In genomic region chr10:61774031-61774430, GRCh38 we compare ENCODE assay signal across 24 cellular contexts.
"Had no signal": no experiment of that assay in that cellular context is flagged by ENCODE, and none has a peak within 500 bp of the region (broad histone marks: within the 10 kb centered on the region; RNA-seq: fewer than 3 reads in every experiment).

No MANE protein-coding gene starts in this region.

- H3K4me3 ChIP-seq: ascending aorta, body of pancreas had no signal

- H3K27me3 Mint-ChIP-seq: activated CD4-positive, alpha-beta T cell treated with anti-CD3 and anti-CD28 coated beads, Interleukin-2, amount 10 ng/mL, durations not matched to agents 7 days and 5 days; activated naive CD8-positive, alpha-beta T cell treated with anti-CD3 and anti-CD28 coated beads, Interleukin-2, amount 50 U/mL, for 24 hours; central memory CD8-positive, alpha-beta T cell had no signal

- H3K4me1 Mint-ChIP-seq: activated B cell treated with CpG ODN at 0.5 μM for 24 hours; activated CD4-positive, alpha-beta T cell treated with anti-CD3 and anti-CD28 coated beads, Interleukin-2, amount 10 ng/mL, durations not matched to agents 7 days and 5 days; central memory CD8-positive, alpha-beta T cell had no signal

- H3K4me1 ChIP-seq: ascending aorta, body of pancreas had no signal

- H3K9me3 Mint-ChIP-seq: activated B cell treated with CpG ODN at 0.5 μM for 24 hours; activated CD4-positive, alpha-beta memory T cell treated with anti-CD3 and anti-CD28 coated beads for 36 hours; activated CD4-positive, alpha-beta T cell treated with anti-CD3 and anti-CD28 coated beads, Interleukin-2, amount 10 ng/mL, durations not matched to agents 7 days and 5 days; activated naive CD4-positive, alpha-beta T cell treated with anti-CD3 and anti-CD28 coated beads, Interleukin-2, amount 50 U/mL, for 72 hours; activated naive CD8-positive, alpha-beta T cell treated with anti-CD3 and anti-CD28 coated beads, Interleukin-2, amount 50 U/mL, for 24 hours; activated T-cell treated with anti-CD3 and anti-CD28 coated beads, Interleukin-2, amount 50 U/mL, for 4 hours; central memory CD8-positive, alpha-beta T cell; T-helper 1 cell treated with Interleukin-12 subunit alpha and Interleukin-12 subunit beta and Interleukin-4 antibody, amounts not matched to agents 30 μg/mL and 1 μg/mL, for 36 hours had no signal

- H3K36me3 ChIP-seq: ascending aorta had no signal

- H3K4me3 Mint-ChIP-seq: activated B cell treated with CpG ODN at 0.5 μM for 24 hours; activated CD4-positive, alpha-beta memory T cell treated with anti-CD3 and anti-CD28 coated beads for 36 hours; activated CD4-positive, alpha-beta T cell treated with anti-CD3 and anti-CD28 coated beads, Interleukin-2, amount 10 ng/mL, durations not matched to agents 7 days and 5 days; activated naive CD8-positive, alpha-beta T cell treated with anti-CD3 and anti-CD28 coated beads, Interleukin-2, amount 50 U/mL, for 24 hours; activated T-cell treated with anti-CD3 and anti-CD28 coated beads, Interleukin-2, amount 50 U/mL, for 4 hours; central memory CD8-positive, alpha-beta T cell; T-helper 1 cell treated with Interleukin-12 subunit alpha and Interleukin-12 subunit beta and Interleukin-4 antibody, amounts not matched to agents 30 μg/mL and 1 μg/mL, for 36 hours had no signal

- H3K36me3 Mint-ChIP-seq: activated CD4-positive, alpha-beta memory T cell treated with anti-CD3 and anti-CD28 coated beads for 36 hours; activated naive CD4-positive, alpha-beta T cell treated with anti-CD3 and anti-CD28 coated beads, Interleukin-2, amount 50 U/mL, for 72 hours had no signal

- DNase-seq: activated B cell treated with CpG ODN at 0.5 μM for 24 hours; activated CD4-positive, alpha-beta memory T cell treated with anti-CD3 and anti-CD28 coated beads for 36 hours; activated CD4-positive, alpha-beta T cell treated with anti-CD3 and anti-CD28 coated beads for 1 hour; activated CD4-positive, alpha-beta T cell treated with anti-CD3 and anti-CD28 coated beads, Interleukin-2, amount 10 ng/mL, durations not matched to agents 7 days and 5 days; activated CD8-positive, alpha-beta memory T cell treated with anti-CD3 and anti-CD28 coated beads for 24 hours; activated effector memory CD4-positive, alpha-beta T cell treated with anti-CD3 and anti-CD28 coated beads, Interleukin-2, amount 50 U/mL, for 16 hours; activated naive CD4-positive, alpha-beta T cell treated with Interleukin-2 at 50 U/mL for 16 hours; activated naive CD8-positive, alpha-beta T cell treated with anti-CD3 and anti-CD28 coated beads, Interleukin-2, amount 50 U/mL, for 24 hours; activated T-cell treated with anti-CD3 and anti-CD28 coated beads, Interleukin-2, amount 50 U/mL, for 4 hours; amniotic stem cell; body of pancreas; NCI-H1048; NCI-H146; NCI-H2029; NCI-H2107; NCI-H345; NCI-H510A; NCI-H526 treated with DMSO at 0.1 percent for 48 hours; NCI-H82; SHP77 had no signal

- H3K27me3 ChIP-seq: ascending aorta, body of pancreas had no signal

- ATAC-seq: activated naive CD8-positive, alpha-beta T cell treated with anti-CD3 and anti-CD28 coated beads, Interleukin-2, amount 50 U/mL, for 24 hours; activated T-cell treated with anti-CD3 and anti-CD28 coated beads, Interleukin-2, amount 50 U/mL, for 4 hours; body of pancreas had no signal

- H3K27ac ChIP-seq: ascending aorta, body of pancreas had no signal

- H3K9me3 ChIP-seq: ascending aorta, body of pancreas had no signal

- H3K27ac Mint-ChIP-seq: activated B cell treated with CpG ODN at 0.5 μM for 24 hours; activated CD4-positive, alpha-beta memory T cell treated with anti-CD3 and anti-CD28 coated beads for 36 hours; activated CD4-positive, alpha-beta T cell treated with anti-CD3 and anti-CD28 coated beads, Interleukin-2, amount 10 ng/mL, durations not matched to agents 7 days and 5 days; activated naive CD4-positive, alpha-beta T cell treated with anti-CD3 and anti-CD28 coated beads, Interleukin-2, amount 50 U/mL, for 72 hours; activated naive CD8-positive, alpha-beta T cell treated with anti-CD3 and anti-CD28 coated beads, Interleukin-2, amount 50 U/mL, for 24 hours; T-helper 1 cell treated with Interleukin-12 subunit alpha and Interleukin-12 subunit beta and Interleukin-4 antibody, amounts not matched to agents 30 μg/mL and 1 μg/mL, for 36 hours had no signal
